ENCODE assay signal across 10 cellular contexts in the genomic region with DNA sequence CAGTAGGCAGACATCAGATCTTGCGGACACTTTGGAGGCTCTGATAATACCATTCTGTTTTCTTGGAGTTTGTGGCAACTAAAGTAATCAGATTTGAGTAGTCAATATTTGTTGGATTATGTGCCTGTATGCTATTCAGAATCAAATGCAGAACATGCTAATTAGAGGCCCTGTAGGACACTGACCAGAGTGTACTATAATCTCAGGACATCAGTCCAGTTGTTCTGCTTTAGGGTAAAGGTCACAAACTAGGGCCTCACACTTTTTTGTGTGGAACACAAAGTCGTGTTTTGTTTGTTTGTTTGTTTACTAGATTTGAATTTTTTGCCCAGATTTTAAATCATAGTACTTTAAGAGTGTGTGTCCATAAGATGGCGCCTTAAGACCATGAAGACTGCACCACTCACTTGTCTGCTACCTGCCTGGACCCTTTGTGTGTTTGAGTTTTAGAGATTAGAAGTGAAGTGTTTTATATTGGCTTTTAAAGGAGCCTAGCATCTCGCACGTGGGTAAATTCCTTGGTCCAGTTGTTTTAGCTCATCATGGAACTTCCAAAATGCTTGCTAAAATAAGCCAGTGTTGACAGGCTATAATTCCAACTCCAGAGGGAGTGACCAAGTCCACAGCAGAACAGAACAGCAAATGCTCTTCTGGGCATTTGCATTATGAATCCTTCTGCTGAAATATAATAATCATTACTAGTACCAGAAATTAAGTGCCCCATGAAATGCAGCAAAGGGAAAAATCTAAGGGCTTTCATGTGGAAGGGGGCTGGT.
DNase-seq lines count a peak whose midpoint lies in the region; ATAC-seq and FAIRE-seq lines count a peak whose summit lies in the region.
"Had no signal": no experiment of that assay in that cellular context is flagged by ENCODE, and none has a peak within 500 bp of the region (broad histone marks: within the 10 kb centered on the region; RNA-seq: fewer than 3 reads in every experiment).

No MANE protein-coding gene starts in this region.

- peak; percentile 92 for FAIRE-seq in GM19239 (lab: Jason Lieb, UNC)

- ATAC-seq in HG03460 (IDR thresholded peaks at IDR 0.05; ENCODE audit: unreplicated experiment) (no peak), HG03175 (IDR thresholded peaks at IDR 0.05; ENCODE audit: unreplicated experiment) (no peak), HG03354 (IDR thresholded peaks at IDR 0.05; ENCODE audit: poor library complexity, severe bottlenecking, unreplicated experiment) (no peak)
- ATAC-seq: activated T-cell treated with anti-CD3 and anti-CD28 coated beads, Interleukin-2, amount 50 U/mL, for 4 hours had no signal

- DNase-seq in D341Med (ENCODE audit: low spot score) (peak; percentile 40), GM19239 (ENCODE audit: insufficient read length, low spot score) (no peak), OCI-M1 (lab: John Stamatoyannopoulos, UW) (peak; percentile 32), iPS-NIHi11 (ENCODE audit: low spot score) (peak; percentile 7)
- DNase-seq in effector CD4-positive, alpha-beta T cell: no peak
- DNase-seq: activated T-cell treated with anti-CD3 and anti-CD28 coated beads, Interleukin-2, amount 50 U/mL, for 4 hours; NCI-H1930 had no signal

Comparison
In these comparisons a context has a peak if more than half of its experiments do, and no peak if none do; other contexts are left out.
1. DNase-seq: peak in D341Med (single experiment), OCI-M1 (single experiment) and iPS-NIHi11 (single experiment); none in GM19239 (single experiment) and effector CD4-positive, alpha-beta T cell (single experiment).